In the genomic region with DNA sequence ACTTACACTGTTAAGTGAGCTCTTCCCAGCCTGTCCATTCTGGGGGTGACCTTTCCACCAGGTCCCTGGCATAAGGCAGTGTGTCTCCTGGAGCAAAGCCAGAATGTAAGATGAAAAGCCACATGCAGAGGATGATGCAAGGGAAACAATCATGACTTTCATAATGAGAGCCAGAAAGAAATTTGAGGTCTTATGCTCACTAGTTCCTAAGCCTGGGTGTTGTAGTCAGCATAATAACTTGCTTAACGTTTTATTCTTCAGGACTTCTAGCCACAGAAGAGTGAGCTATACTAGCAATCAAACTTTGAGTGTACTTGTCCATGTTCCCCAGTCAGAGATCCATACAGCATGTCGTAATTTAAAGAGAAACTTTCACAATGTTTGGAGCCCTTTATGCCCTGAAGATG, we compare ENCODE assay signal across 20 cellular contexts.
A peak's percentile ranks its signal among the peaks of the same experiment; 100 is the strongest.
DNase-seq lines count a peak whose midpoint lies in the region; ATAC-seq and TF ChIP-seq lines count a peak whose summit lies in the region.
"Had no signal": no experiment of that assay in that cellular context is flagged by ENCODE, and none has a peak within 500 bp of the region (broad histone marks: within the 10 kb centered on the region; RNA-seq: fewer than 3 reads in every experiment).

No MANE protein-coding gene starts in this region.

- no peaks in the 10 kb centered on the region for H3K9me3 Mint-ChIP-seq in WTC11
- H3K9me3 Mint-ChIP-seq: activated naive CD4-positive, alpha-beta T cell treated with anti-CD3 and anti-CD28 coated beads, Interleukin-2, amount 50 U/mL, for 24 hours had no signal

- H3K4me1 ChIP-seq in lower lobe of right lung (no peaks in the 10 kb centered on the region), OCI-LY7 (ENCODE audit: insufficient read depth, low read length, poor library complexity, severe bottlenecking) (no peaks in the 10 kb centered on the region)
- H3K4me1 ChIP-seq: Caco-2, spleen, stomach had no signal

- no peak overlapping the region for H3K27ac ChIP-seq in lower lobe of right lung
- H3K27ac ChIP-seq in OCI-LY7 (ENCODE audit: low read depth, low read length, poor library complexity, severe bottlenecking), result no peak overlapping the region
- H3K27ac ChIP-seq: spleen, stomach had no signal

- H3K9me2 ChIP-seq in OCI-LY7 (ENCODE audit: insufficient read depth, low read length), result no peaks in the 10 kb centered on the region

- POLR2A ChIA-PET in WTC11 (lab: Charles Lee) (no interaction called here), OCI-LY7 (lab: Charles Lee) (no interaction called here)

- H3K4me3 ChIP-seq in lower lobe of right lung (no peak overlapping the region), OCI-LY7 (ENCODE audit: low read depth, low read length, poor library complexity, severe bottlenecking) (no peak overlapping the region)
- H3K4me3 ChIP-seq: spleen, stomach had no signal

- H3K4me3 Mint-ChIP-seq in WTC11, result no peak overlapping the region
- H3K4me3 Mint-ChIP-seq: activated naive CD4-positive, alpha-beta T cell treated with anti-CD3 and anti-CD28 coated beads, Interleukin-2, amount 50 U/mL, for 24 hours; immature natural killer cell had no signal

- TF ChIP-seq CTCF in WTC11 (IDR thresholded peaks at IDR 0.05), result no peak
- no peak for TF ChIP-seq CTCF in lower lobe of right lung (IDR thresholded peaks at IDR 0.05)
- TF ChIP-seq CTCF in OCI-LY7 (conservative IDR thresholded peaks at IDR 0.05; ENCODE audit: low read length), result no peak

- H2AFZ ChIP-seq in OCI-LY7 (ENCODE audit: low read length), result no peak overlapping the region

- intact Hi-C loops in lower lobe of right lung (cut with DNase I) (no loop called here), OCI-LY7 (cut with micrococcal nuclease; ENCODE audit: unreplicated experiment) (no loop called here)

- peak; percentile 24 for DNase-seq in NCI-H2196 (lab: John Stamatoyannopoulos, UW; ENCODE audit: unreplicated experiment)
- no peak for DNase-seq in NCI-H2196 treated with DMSO at 0.1 percent for 48 hours (lab: John Stamatoyannopoulos, UW; ENCODE audit: unreplicated experiment)
- DNase-seq in M059J (ENCODE audit: low read depth), result peak; percentile 28
- no peak for DNase-seq in WTC11 (ENCODE audit: low spot score)
- DNase-seq in lower lobe of right lung, result no peak
- DNase-seq in OCI-LY7 (ENCODE audit: low spot score), result no peak
- DNase-seq in central memory CD4-positive, alpha-beta T cell, result no peak
- DNase-seq: activated CD8-positive, alpha-beta memory T cell treated with anti-CD3 and anti-CD28 coated beads, Interleukin-2, amount 50 U/mL, for 48 hours; Caco-2; effector memory CD4-positive, alpha-beta T cell; immature natural killer cell; KG1; NCI-H1694 treated with DMSO at 0.1 percent for 48 hours; occipital lobe; spleen; stomach; T-helper 1 cell had no signal

- no peaks in the 10 kb centered on the region for H4K20me1 ChIP-seq in OCI-LY7 (ENCODE audit: insufficient read depth, low read length)

- ATAC-seq in WTC11 (no peak), lower lobe of right lung (peak; percentile 25 to 41), GM21723 (IDR thresholded peaks at IDR 0.05; ENCODE audit: unreplicated experiment) (no peak)
- ATAC-seq: activated CD4-positive, CD25-positive, alpha-beta regulatory T cell treated with anti-CD3 and anti-CD28 coated beads, Interleukin-2, amount 50 U/mL, for 24 hours had no signal

- H3K27me3 ChIP-seq in lower lobe of right lung (ENCODE audit: low read depth), result no peaks in the 10 kb centered on the region

- H3K4me2 ChIP-seq in OCI-LY7 (ENCODE audit: low read length), result no peak overlapping the region

- H3K36me3 Mint-ChIP-seq in WTC11, result no peaks in the 10 kb centered on the region
- H3K36me3 Mint-ChIP-seq: activated naive CD4-positive, alpha-beta T cell treated with anti-CD3 and anti-CD28 coated beads, Interleukin-2, amount 50 U/mL, for 24 hours; immature natural killer cell had no signal

- H3K36me3 ChIP-seq in lower lobe of right lung (no peaks in the 10 kb centered on the region), OCI-LY7 (ENCODE audit: insufficient read depth, low read length) (no peaks in the 10 kb centered on the region)
- H3K36me3 ChIP-seq: spleen, stomach had no signal

- no TSS peak for BruUV-seq in OCI-LY7 (replicated peaks; lab: Mats Ljungman, UMichigan)

- H3K4me1 Mint-ChIP-seq in WTC11, result peaks cover 7% of the 10 kb centered on the region
- H3K4me1 Mint-ChIP-seq: activated naive CD4-positive, alpha-beta T cell treated with anti-CD3 and anti-CD28 coated beads, Interleukin-2, amount 50 U/mL, for 24 hours; immature natural killer cell had no signal

- H3K27me3 Mint-ChIP-seq in WTC11 (ENCODE audit: low read depth), result no peaks in the 10 kb centered on the region

- H3K79me2 ChIP-seq in OCI-LY7 (ENCODE audit: insufficient read depth, low read depth, low read length), result no peaks in the 10 kb centered on the region

- no peaks in the 10 kb centered on the region for H3K9me3 ChIP-seq in lower lobe of right lung
- no peaks in the 10 kb centered on the region for H3K9me3 ChIP-seq in OCI-LY7 (ENCODE audit: low read length)
- H3K9me3 ChIP-seq: Caco-2, spleen, stomach had no signal

- no peak overlapping the region for H3K27ac Mint-ChIP-seq in WTC11
- H3K27ac Mint-ChIP-seq: activated naive CD4-positive, alpha-beta T cell treated with anti-CD3 and anti-CD28 coated beads, Interleukin-2, amount 50 U/mL, for 24 hours; immature natural killer cell had no signal

- CTCF ChIA-PET in WTC11 (lab: Charles Lee) (no interaction called here), OCI-LY7 (lab: Charles Lee; ENCODE audit: unreplicated experiment) (no interaction called here)

TF ChIP-seq in WTC11, 78 proteins besides CTCF, POLR2A, EP300 and RAD21:
- peak; percentile 43 for TF ChIP-seq GABPB1 (CRISPR knock-in tag; IDR thresholded peaks at IDR 0.05)
- TF ChIP-seq, protein P1, sequence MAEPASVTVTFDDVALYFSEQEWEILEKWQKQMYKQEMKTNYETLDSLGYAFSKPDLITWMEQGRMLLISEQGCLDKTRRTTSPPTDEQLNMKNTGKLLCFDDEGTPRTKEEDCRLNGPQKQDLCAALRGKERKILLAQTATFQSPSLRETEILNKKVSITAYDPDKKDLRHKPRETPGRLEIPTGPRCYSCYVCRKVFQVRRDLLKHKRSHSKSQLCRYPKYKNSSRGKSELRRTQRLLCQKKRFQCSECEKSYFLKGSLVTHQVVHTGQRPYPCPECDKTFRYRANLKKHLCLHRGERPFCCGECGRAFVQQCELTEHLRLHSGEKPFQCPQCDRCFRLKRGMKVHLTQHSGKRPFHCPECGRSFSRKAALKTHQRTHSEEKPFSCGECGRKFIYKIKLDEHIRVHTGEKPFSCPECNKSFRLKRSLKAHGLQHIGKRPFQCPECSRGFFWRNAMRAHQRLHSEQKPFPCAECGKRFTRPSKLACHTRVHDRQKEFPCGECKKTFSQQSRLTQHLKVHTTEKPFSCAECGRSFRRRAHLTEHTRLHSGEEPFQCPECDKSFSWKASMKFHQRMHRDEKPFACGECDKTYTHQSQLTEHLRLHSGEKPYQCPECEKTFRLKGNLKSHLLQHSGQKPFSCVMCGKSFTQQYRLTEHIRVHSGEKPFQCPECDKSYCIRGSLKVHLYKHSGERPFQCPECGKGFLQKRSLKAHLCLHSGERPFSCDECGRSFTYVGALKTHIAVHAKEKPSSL (CRISPR knock-in tag; conservative IDR thresholded peaks at IDR 0.05), result no peak
- TF ChIP-seq ESRRA (CRISPR knock-in tag; IDR thresholded peaks at IDR 0.05; ENCODE audit: borderline replicate concordance), result no peak
- TF ChIP-seq KAT7 (CRISPR knock-in tag; IDR thresholded peaks at IDR 0.05; ENCODE audit: borderline replicate concordance), result no peak
TF ChIP-seq in WTC11: peak in this region for 1.

Comparison
In these comparisons a context has a peak if more than half of its experiments do, and no peak if none do; other contexts are left out.
1. DNase-seq: peak in NCI-H2196 (single experiment) and M059J (single experiment); none in NCI-H2196 treated with DMSO at 0.1 percent for 48 hours (single experiment), WTC11 (single experiment), lower lobe of right lung (single experiment), OCI-LY7 (single experiment) and central memory CD4-positive, alpha-beta T cell (single experiment).
2. ATAC-seq: peak in lower lobe of right lung (2 of 2); none in WTC11 (single experiment) and GM21723 (single experiment).